1 cellular context compared by ENCODE assay signal in genomic region chr9:20351715-20352114, GRCh38.
TF ChIP-seq lines count a peak whose summit lies in the region.

No MANE protein-coding gene starts in this region.

TF ChIP-seq in SK-N-SH, 30 proteins besides CTCF, POLR2A, EP300 and RAD21 (continued from another document):
- no peak for TF ChIP-seq ZBTB33 (IDR thresholded peaks at IDR 0.05; ENCODE audit: borderline replicate concordance, low read depth)
- TF ChIP-seq FOXJ3 (CRISPR knock-in tag; IDR thresholded peaks at IDR 0.05), result 0 out of 2 replicates have a peak, but pooled peaks have one; percentile 47
